In the genomic region with DNA sequence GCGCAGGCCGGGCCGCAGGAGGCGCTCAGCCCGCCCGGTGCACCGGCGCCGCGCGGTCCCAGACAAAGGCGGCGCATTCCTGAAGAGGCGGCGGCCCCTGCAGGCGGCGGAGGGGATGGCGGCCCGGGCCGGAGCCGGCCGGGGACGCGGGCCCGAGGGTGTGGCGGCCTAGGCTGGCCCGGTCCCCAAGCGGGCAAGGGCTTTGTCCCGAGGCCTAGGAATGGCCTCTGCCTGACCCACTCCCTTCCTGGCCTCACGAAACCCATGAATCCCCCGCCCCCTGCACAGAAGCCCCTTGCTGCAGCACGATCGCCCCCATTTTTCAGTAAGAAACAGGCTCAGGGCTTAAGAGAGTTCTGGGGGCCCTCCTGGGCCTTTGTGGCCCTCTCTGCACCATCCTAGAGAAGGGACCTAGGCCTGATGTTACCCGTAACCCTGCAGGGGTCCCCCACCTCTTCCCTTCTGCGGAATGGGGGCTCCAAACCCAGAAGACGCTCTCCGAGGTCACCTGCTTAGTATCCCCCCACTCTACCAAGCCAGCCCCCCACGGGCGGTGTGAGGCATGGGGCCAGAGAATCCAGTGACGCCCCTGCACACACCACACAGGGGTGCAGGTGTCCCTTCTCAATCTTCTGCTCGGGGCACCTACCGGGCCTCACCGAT, we compare ENCODE assay signal across 8 cellular contexts. TPM values are rescaled to one million over a fixed set of nuclear protein-coding genes. Genes with fewer than 3 reads are reported as not detected.
DNase-seq lines count a peak whose midpoint lies in the region; ATAC-seq, FAIRE-seq and TF ChIP-seq lines count a peak whose summit lies in the region.

No MANE protein-coding gene starts in this region.

- H3K27me3 ChIP-seq in HL-60 (ENCODE audit: insufficient read depth, poor library complexity, severe bottlenecking) (peaks cover 4% of the 10 kb centered on the region), ascending aorta (no peaks in the 10 kb centered on the region), small intestine (ENCODE audit: control insufficient read depth in 2 of 2, insufficient read depth in 2 of 2, low read length in 2 of 2) (no peaks in the 10 kb centered on the region)

- no peak for FAIRE-seq in small intestine (lab: Jason Lieb, UNC)

- no peak for ATAC-seq in HG03045 (IDR thresholded peaks at IDR 0.05; ENCODE audit: unreplicated experiment)
- ATAC-seq in HG03520 (IDR thresholded peaks at IDR 0.05; ENCODE audit: unreplicated experiment), result no peak

- H3K27ac ChIP-seq in HL-60 (replicated peaks) (no peak overlapping the region), ascending aorta (no peak overlapping the region), small intestine (ENCODE audit: low read depth in 1 of 2, low read length in 1 of 2) (peak overlapping the region in 1 of 2 donors; percentile 44)

- H3K4me3 ChIP-seq in HL-60 (replicated peaks; ENCODE audit: insufficient read depth, low read length) (peak overlapping the region; percentile 27), ascending aorta (peak overlapping the region; percentile 43 to 68), iPS-11a (ENCODE audit: low read depth, low read length) (peak overlapping the region; percentile 17), small intestine (ENCODE audit: low read depth in 1 of 2, low read length in 2 of 2) (peak overlapping the region; percentile 19 to 71)

- DNase-seq in EH (ENCODE audit: low read depth), result peak; percentile 57
- DNase-seq in HL-60 (ENCODE audit: low read depth in 1 of 2, low spot score in 1 of 2), result peak in 1 of 2 experiments; percentile 21
- DNase-seq in T follicular helper cell (ENCODE audit: low read depth), result peak; percentile 27
- DNase-seq in ascending aorta (ENCODE audit: low spot score in 2 of 2), result peak in 1 of 2 donors; percentile 72
- DNase-seq in small intestine, result peak; percentile 59

- H3K4me1 ChIP-seq in ascending aorta (peaks cover 10 to 11% of the 10 kb centered on the region in 2 donors), small intestine (ENCODE audit: control insufficient read depth in 2 of 2, insufficient read depth in 1 of 2, low read depth in 1 of 2, low read length in 1 of 2) (no peaks in the 10 kb centered on the region)

- no peaks in the 10 kb centered on the region for H3K9me3 ChIP-seq in ascending aorta
- no peaks in the 10 kb centered on the region for H3K9me3 ChIP-seq in small intestine (ENCODE audit: control insufficient read depth, low read depth)

- TF ChIP-seq CTCF in HL-60 (IDR thresholded peaks at IDR 0.05; ENCODE audit: insufficient read depth, low read length) (peak; percentile 45), ascending aorta (IDR thresholded peaks at IDR 0.05) (peak; percentile 47 to 90 (median 62))

- WGBS in small intestine, 3 donors, result 22 to 45% (median 30%) methylated on average over 19 to 43 of the region's 43 CpGs

- intact Hi-C loops in ascending aorta (cut with DNase I), result loop anchor here (1.0 to 5.0 kb wide), 3 partner anchors 17 to 111 kb away; no protein-coding TSS in a partner anchor

- no peaks in the 10 kb centered on the region for H3K36me3 ChIP-seq in ascending aorta
- H3K36me3 ChIP-seq in small intestine (ENCODE audit: control insufficient read depth in 2 of 2, insufficient read depth in 2 of 2, low read length in 2 of 2), result no peaks in the 10 kb centered on the region

RNA-seq across cellular contexts. Expression of gene RTN4R, which starts 0.4 kb away (rescaled TPM):
- total RNA-seq in ascending aorta, result 0.43 TPM
- 1 to 10 TPM; 2.9 to 4.4 (median 4.3) TPM for polyA plus RNA-seq in small intestine

RNA-seq across cellular contexts. Expression of gene DGCR6L, which starts 51.4 kb away (rescaled TPM):
- 42.1 TPM for total RNA-seq in ascending aorta
- 10 to 100 TPM; 47.2 to 80.1 (median 58.1) TPM for polyA plus RNA-seq in small intestine
